ENCODE assay signal across 8 cellular contexts in genomic region chr1:232952514-232953175, GRCh38. TPM values are rescaled to one million over a fixed set of nuclear protein-coding genes. Genes with fewer than 3 reads are reported as not detected.
DNase-seq lines count a peak whose midpoint lies in the region; ATAC-seq and TF ChIP-seq lines count a peak whose summit lies in the region.

No MANE protein-coding gene starts in this region.

- H2BK15ac ChIP-seq in neuronal stem cell (ENCODE audit: low read length) = no peak overlapping the region

- H3K4me1 ChIP-seq in BLaER1 (peaks cover 31% of the 10 kb centered on the region), esophagus squamous epithelium (peaks cover 12 to 33% (median 18%) of the 10 kb centered on the region in 3 donors), neuronal stem cell (ENCODE audit: control insufficient read depth in 2 of 2, insufficient read depth in 1 of 2, low read depth in 1 of 2, low read length in 2 of 2) (peaks cover 5 to 17% of the 10 kb centered on the region in 2 donors)

- peak; percentile 48 for DNase-seq in GM13977 (ENCODE audit: low spot score)
- DNase-seq in NCI-H1105 treated with DMSO at 0.1 percent for 48 hours (lab: John Stamatoyannopoulos, UW) = peak; percentile 29
- no peak for DNase-seq in esophagus squamous epithelium (lab: John Stamatoyannopoulos, UW)
- peak; percentile 39 for DNase-seq in neuronal stem cell (ENCODE audit: low spot score)
- no peak for DNase-seq in mesenteric fat pad (ENCODE audit: low spot score)

- peak overlapping the region; percentile 90 for H3K4me2 ChIP-seq in BLaER1
- H3K4me2 ChIP-seq in neuronal stem cell (ENCODE audit: insufficient read depth, low read length, poor library complexity, severe bottlenecking) = peak overlapping the region; percentile 11

- intact Hi-C loops in esophagus squamous epithelium (cut with DNase I) = loop anchor here (10.0 kb wide), 1 partner anchor 318 kb away; the partner anchor contains the start of gene SIPA1L2

- H3K23ac ChIP-seq in neuronal stem cell (ENCODE audit: low read depth, low read length, poor library complexity) = no peak overlapping the region

- H3K4ac ChIP-seq in neuronal stem cell (ENCODE audit: low read length) = no peak overlapping the region

- no peak for TF ChIP-seq POLR2A in esophagus squamous epithelium (IDR thresholded peaks at IDR 0.05)

- peak; percentile 63 for TF ChIP-seq CTCF in GM13977 (IDR thresholded peaks at IDR 0.05; ENCODE audit: extremely low read depth, insufficient read depth, missing control alignments)
- TF ChIP-seq CTCF in VCaP (conservative IDR thresholded peaks at IDR 0.05) = peak; percentile 75
- peak; percentile 24 to 78 (median 56) for TF ChIP-seq CTCF in esophagus squamous epithelium (IDR thresholded peaks at IDR 0.05)

- H3K79me1 ChIP-seq in neuronal stem cell (ENCODE audit: low read depth, low read length) = peaks cover 6% of the 10 kb centered on the region

- 0 out of 2 replicates have a peak overlapping the region, but pooled peaks have one; percentile 22 for H3K4me3 ChIP-seq in BLaER1
- H3K4me3 ChIP-seq in esophagus squamous epithelium = no peak overlapping the region
- H3K4me3 ChIP-seq in neuronal stem cell (ENCODE audit: low read length in 2 of 2) = no peak overlapping the region

- 33 to 48% methylated on average over 1 of the region's 1 CpG for WGBS in esophagus squamous epithelium, 2 donors
- no CpG with 5 or more reads among the region's 1 CpG for WGBS in neuronal stem cell (ENCODE audit: extremely low coverage in 2 of 2, insufficient read length in 2 of 2, insufficient replicate concordance in 1 of 2), 2 donors

- no peak overlapping the region for H4K8ac ChIP-seq in neuronal stem cell (ENCODE audit: low read depth, low read length)

- H2AK5ac ChIP-seq in neuronal stem cell (ENCODE audit: low read depth, low read length) = no peak overlapping the region

- H3K14ac ChIP-seq in neuronal stem cell (ENCODE audit: low read length) = no peak overlapping the region

- peak overlapping the region; percentile 11 for H2AFZ ChIP-seq in neuronal stem cell (ENCODE audit: low read length)

- no peak overlapping the region for H2BK120ac ChIP-seq in neuronal stem cell (ENCODE audit: low read depth, low read length)

- no peak overlapping the region for H3K18ac ChIP-seq in neuronal stem cell (ENCODE audit: low read length)

- H3K27ac ChIP-seq in BLaER1 (peak overlapping the region; percentile 65), VCaP (peak overlapping the region; percentile 82; the same call in 1 of the 2 replicates), esophagus squamous epithelium (no peak overlapping the region), neuronal stem cell (replicated peaks; ENCODE audit: low read length) (peak overlapping the region; percentile 77)

- peak; percentile 45 for ATAC-seq in HG02870 (IDR thresholded peaks at IDR 0.05; ENCODE audit: unreplicated experiment)

- no peaks in the 10 kb centered on the region for H4K20me1 ChIP-seq in BLaER1

- no peak overlapping the region for H2BK5ac ChIP-seq in neuronal stem cell (ENCODE audit: low read length)

- H2BK12ac ChIP-seq in neuronal stem cell (ENCODE audit: low read length) = no peak overlapping the region

- H3K36me3 ChIP-seq in BLaER1 (peaks cover 21% of the 10 kb centered on the region), esophagus squamous epithelium (peaks cover 0 to 22% (median 4%) of the 10 kb centered on the region in 3 donors), neuronal stem cell (replicated peaks in 1 of 2; ENCODE audit: control insufficient read depth in 2 of 2, insufficient read depth in 2 of 2, low read length in 2 of 2) (peaks cover 6 to 22% of the 10 kb centered on the region in 2 donors)

- in situ Hi-C loops in GM13977 (cut with MboI; ENCODE audit: low pct_unique_long_range_greater_than_20kb, low sequenced_read_pairs, unreplicated experiment) = no loop called here

- H3K27me3 ChIP-seq in BLaER1 = no peaks in the 10 kb centered on the region
- H3K27me3 ChIP-seq in esophagus squamous epithelium = no peaks in the 10 kb centered on the region
- no peaks in the 10 kb centered on the region for H3K27me3 ChIP-seq in neuronal stem cell (ENCODE audit: control insufficient read depth in 3 of 3, insufficient read depth in 3 of 3, low read depth in 1 of 3, low read length in 3 of 3)

- H4K91ac ChIP-seq in neuronal stem cell (ENCODE audit: low read depth, low read length, poor library complexity) = no peak overlapping the region

- peaks cover 1% of the 10 kb centered on the region for H3K9me3 ChIP-seq in BLaER1
- H3K9me3 ChIP-seq in esophagus squamous epithelium = no peaks in the 10 kb centered on the region
- peaks cover under 1 to 9% of the 10 kb centered on the region in 2 donors for H3K9me3 ChIP-seq in neuronal stem cell (replicated peaks in 1 of 2; ENCODE audit: control insufficient read depth in 2 of 2, insufficient read depth in 1 of 2, low read depth in 1 of 2, low read length in 2 of 2)

- H3K9ac ChIP-seq in BLaER1 (0 out of 2 replicates have a peak overlapping the region, but pooled peaks have one; percentile 21), neuronal stem cell (ENCODE audit: low read depth, low read length, poor library complexity) (no peak overlapping the region)

RNA-seq across cellular contexts. Expression of gene NTPCR, which starts 2.2 kb away (rescaled TPM):
- total RNA-seq in esophagus squamous epithelium = 10 to 100 TPM; 19.9 to 35.8 (median 23.4) TPM
- 63.6 TPM for polyA plus RNA-seq in neuronal stem cell (2013, experiment 1 of 2)
- polyA plus RNA-seq in neuronal stem cell (2013, experiment 2 of 2) = 65.4 TPM
- 33.5 TPM for total RNA-seq in mesenteric fat pad

Comparison
In these comparisons a context has a peak if more than half of its experiments do, and no peak if none do; other contexts are left out.
1. H3K27ac ChIP-seq: peak in BLaER1 (single experiment), VCaP (single experiment) and neuronal stem cell (single experiment); none in esophagus squamous epithelium (0 of 4).
2. DNase-seq: peak in GM13977 (single experiment), NCI-H1105 treated with DMSO at 0.1 percent for 48 hours (single experiment) and neuronal stem cell (single experiment); none in esophagus squamous epithelium (single experiment) and mesenteric fat pad (single experiment).
3. Peak in every context shown above with its lines, with median percentiles within 50 percentile points of each other: CTCF ChIP-seq.